Comparison of ENCODE assay signal across 14 cellular contexts in the genomic region with DNA sequence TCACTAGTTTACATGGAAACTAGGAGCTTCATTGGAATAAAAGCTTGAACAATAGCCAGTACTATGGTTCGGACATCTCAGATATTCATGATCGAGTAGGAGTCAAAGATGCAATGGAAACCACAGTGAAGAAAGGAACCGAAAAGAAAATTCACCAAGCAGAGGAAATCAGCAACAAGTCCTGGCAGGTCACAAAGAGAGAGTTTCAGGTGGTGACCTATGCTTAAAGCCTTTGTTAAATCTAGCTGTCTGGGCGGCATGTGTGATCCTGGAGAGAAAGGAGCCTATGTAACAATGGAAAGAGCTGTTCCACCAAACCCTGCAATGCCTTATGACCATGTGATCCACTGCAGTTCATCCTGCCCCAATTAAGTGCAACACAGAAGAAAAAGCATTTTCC.
DNase-seq lines count a peak whose midpoint lies in the region; ATAC-seq and TF ChIP-seq lines count a peak whose summit lies in the region.
"Had no signal": no experiment of that assay in that cellular context is flagged by ENCODE, and none has a peak within 500 bp of the region (broad histone marks: within the 10 kb centered on the region; RNA-seq: fewer than 3 reads in every experiment).

No MANE protein-coding gene starts in this region.

- ATAC-seq in HG02943 (IDR thresholded peaks at IDR 0.05; ENCODE audit: low read depth, unreplicated experiment): peak; percentile 47
- ATAC-seq: activated CD8-positive, alpha-beta memory T cell treated with anti-CD3 and anti-CD28 coated beads, Interleukin-2, amount 10 ng/mL, durations not matched to agents 7 days and 5 days had no signal

- DNase-seq in GM13977 (ENCODE audit: low spot score): peak; percentile 17
- peak; percentile 39 for DNase-seq in GM20000 (ENCODE audit: low spot score)
- peak; percentile 11 for DNase-seq in MV-4-11 (lab: John Stamatoyannopoulos, UW)
- DNase-seq in breast epithelium (ENCODE audit: low spot score in 2 of 2): no peak
- no peak for DNase-seq in superior temporal gyrus (ENCODE audit: extremely low spot score)
- DNase-seq in tibial artery: no peak
- no peak for DNase-seq in NCI-H774 (lab: John Stamatoyannopoulos, UW)
- DNase-seq: activated CD8-positive, alpha-beta memory T cell treated with anti-CD3 and anti-CD28 coated beads, Interleukin-2, amount 10 ng/mL, durations not matched to agents 7 days and 5 days; activated naive CD8-positive, alpha-beta T cell treated with anti-CD3 and anti-CD28 coated beads, Interleukin-2, amount 10 ng/mL, durations not matched to agents 7 days and 5 days; cortex of kidney; H7; kidney; uterus had no signal

- H3K4me3 ChIP-seq in breast epithelium: no peak overlapping the region
- no peak overlapping the region for H3K4me3 ChIP-seq in tibial artery
- H3K4me3 ChIP-seq: uterus had no signal

- H3K36me3 ChIP-seq in breast epithelium (no peaks in the 10 kb centered on the region), tibial artery (no peaks in the 10 kb centered on the region)
- H3K36me3 ChIP-seq: uterus had no signal

- no peak for TF ChIP-seq POLR2A in breast epithelium (IDR thresholded peaks at IDR 0.05)

- H3K9me3 ChIP-seq in breast epithelium (no peaks in the 10 kb centered on the region), tibial artery (no peaks in the 10 kb centered on the region)
- H3K9me3 ChIP-seq: uterus had no signal

- intact Hi-C loops in breast epithelium (cut with DNase I; ENCODE audit: low total_unique reads) (no loop called here), tibial artery (cut with DNase I; ENCODE audit: low total_unique reads) (loop anchor here (10.0 kb wide), 1 partner anchor 1852 kb away; no protein-coding TSS in a partner anchor)

- H3K4me1 ChIP-seq in breast epithelium (no peaks in the 10 kb centered on the region), tibial artery (no peaks in the 10 kb centered on the region)
- H3K4me1 ChIP-seq: uterus had no signal

- TF ChIP-seq CTCF in GM13977 (IDR thresholded peaks at IDR 0.05; ENCODE audit: extremely low read depth, insufficient read depth, missing control alignments): no peak
- TF ChIP-seq CTCF in GM20000 (IDR thresholded peaks at IDR 0.05; ENCODE audit: extremely low read depth, missing control alignments): no peak
- no peak for TF ChIP-seq CTCF in breast epithelium (IDR thresholded peaks at IDR 0.05)
- no peak for TF ChIP-seq CTCF in tibial artery (IDR thresholded peaks at IDR 0.05)

- H3K27me3 ChIP-seq in breast epithelium (no peaks in the 10 kb centered on the region), tibial artery (no peaks in the 10 kb centered on the region)
- H3K27me3 ChIP-seq: uterus had no signal

- in situ Hi-C loops in GM13977 (cut with MboI; ENCODE audit: low pct_unique_long_range_greater_than_20kb, low sequenced_read_pairs, unreplicated experiment): no loop called here

- no peak overlapping the region for H3K27ac ChIP-seq in breast epithelium
- H3K27ac ChIP-seq in tibial artery: no peak overlapping the region
- H3K27ac ChIP-seq: uterus had no signal

Comparison
In these comparisons a context has a peak if more than half of its experiments do, and no peak if none do; other contexts are left out.
1. DNase-seq: peak in GM13977 (single experiment), GM20000 (single experiment) and MV-4-11 (single experiment); none in breast epithelium (0 of 2), superior temporal gyrus (single experiment), tibial artery (0 of 2) and NCI-H774 (single experiment).